Comparison of ENCODE assay signal across 23 cellular contexts in genomic region chr16:86242244-86243122, GRCh38.
DNase-seq lines count a peak whose midpoint lies in the region; ATAC-seq, FAIRE-seq and TF ChIP-seq lines count a peak whose summit lies in the region.
"Had no signal": no experiment of that assay in that cellular context is flagged by ENCODE, and none has a peak within 500 bp of the region (broad histone marks: within the 10 kb centered on the region; RNA-seq: fewer than 3 reads in every experiment).

No MANE protein-coding gene starts in this region.

- H3K4me3 ChIP-seq in colonic mucosa, result no peak overlapping the region
- H3K4me3 ChIP-seq in HepG2 (replicated peaks in 1 of 3; ENCODE audit: insufficient read depth in 1 of 3, low read depth in 2 of 3, low read length in 3 of 3), result no peak overlapping the region

- WGBS in HepG2 (ENCODE audit: low lambda C conversion rate), result 3% methylated on average over 16 of the region's 16 CpGs

- no peak overlapping the region for H2AFZ ChIP-seq in HepG2 (ENCODE audit: low read length)

- H3K9me3 ChIP-seq in colonic mucosa (no peaks in the 10 kb centered on the region), HepG2 (ENCODE audit: low read length) (no peaks in the 10 kb centered on the region)

- TF ChIP-seq EP300 in HepG2 (IDR thresholded peaks at IDR 0.05; ENCODE audit: low read depth in 2 of 2, low read length in 2 of 2) (no peak), HepG2 (CRISPR knock-in tag; IDR thresholded peaks at IDR 0.05; ENCODE audit: borderline replicate concordance) (no peak)

- no peak overlapping the region for H3K4me3 Mint-ChIP-seq in type B pancreatic cell
- H3K4me3 Mint-ChIP-seq: B cell, CD14-positive monocyte, H9 had no signal

- no TSS peak for BruUV-seq in HepG2 (replicated peaks; lab: Mats Ljungman, UMichigan)

- no peak for TF ChIP-seq CTCF in colonic mucosa (IDR thresholded peaks at IDR 0.05)
- TF ChIP-seq CTCF in HepG2 (CRISPR knock-in tag; IDR thresholded peaks at IDR 0.05), result no peak
- TF ChIP-seq CTCF in type B pancreatic cell (conservative IDR thresholded peaks at IDR 0.05), result no peak

- no peaks in the 10 kb centered on the region for H3K4me1 ChIP-seq in colonic mucosa
- no peaks in the 10 kb centered on the region for H3K4me1 ChIP-seq in HepG2 (ENCODE audit: insufficient read depth, low read length)

- intact Hi-C loops in colonic mucosa (cut with DNase I), result no loop called here
- intact Hi-C loops in HepG2 (cut with micrococcal nuclease; ENCODE audit: unreplicated experiment), result no loop called here
- intact Hi-C loops in posterior vena cava (cut with DNase I), result no loop called here

- no peak overlapping the region for H3K9ac ChIP-seq in colonic mucosa (ENCODE audit: low read depth in 2 of 2, low read length in 2 of 2)
- H3K9ac ChIP-seq in HepG2 (ENCODE audit: insufficient read depth, low read depth, low read length), result no peak overlapping the region
- H3K9ac ChIP-seq: KMS-11 had no signal

- H3K27ac ChIP-seq in colonic mucosa, result no peak overlapping the region
- H3K27ac ChIP-seq in HepG2 (ENCODE audit: extremely low read length, insufficient read depth, low read length), result no peak overlapping the region
- H3K27ac ChIP-seq: HL-60, KMS-11 had no signal

- FAIRE-seq in HTR-8/SVneo (lab: Jason Lieb, UNC) (peak; percentile 49), HepG2 (lab: Jason Lieb, UNC) (no peak)
- FAIRE-seq: A204.1 had no signal

- no peak for TF ChIP-seq RAD21 in HepG2 (CRISPR knock-in tag; IDR thresholded peaks at IDR 0.05)

- no peaks in the 10 kb centered on the region for H3K9me3 Mint-ChIP-seq in type B pancreatic cell

- no peaks in the 10 kb centered on the region for H3K36me3 Mint-ChIP-seq in type B pancreatic cell
- H3K36me3 Mint-ChIP-seq: CD14-positive monocyte had no signal

- no peak overlapping the region for H3K27ac Mint-ChIP-seq in type B pancreatic cell
- H3K27ac Mint-ChIP-seq: B cell, CD14-positive monocyte had no signal

- in situ Hi-C loops in HepG2 (cut with HindIII; ENCODE audit: extremely low pct_ligation_motif_present, low pct_unique_long_range_greater_than_20kb), result no loop called here

- ATAC-seq in HepG2, result no peak; the same call in 1 of the 3 replicates
- ATAC-seq: Panc1 had no signal

- TF ChIP-seq POLR2A in HepG2 (IDR thresholded peaks at IDR 0.05; ENCODE audit: insufficient read depth in 1 of 2, low read depth in 2 of 2, low read length in 2 of 2) (no peak), erythroblast (IDR thresholded peaks at IDR 0.05; ENCODE audit: low read length) (no peak)

- H3K4me2 ChIP-seq in HepG2 (ENCODE audit: low read depth, low read length), result no peak overlapping the region
- H3K4me2 ChIP-seq: KMS-11 had no signal

- H3K79me2 ChIP-seq in HepG2 (ENCODE audit: insufficient read depth, low read length), result no peaks in the 10 kb centered on the region

- H4K20me1 ChIP-seq in HepG2 (ENCODE audit: insufficient read depth, low read length), result no peaks in the 10 kb centered on the region

- H3K27me3 ChIP-seq in colonic mucosa (no peaks in the 10 kb centered on the region), HepG2 (ENCODE audit: control insufficient read depth in 1 of 2, insufficient read depth in 2 of 2, low read length in 2 of 2) (peaks cover 6 to 67% of the 10 kb centered on the region in 2 experiments; a peak in 4 of 5 replicates)

- DNase-seq in HTR-8/SVneo (ENCODE audit: insufficient read length, low spot score) (no peak), colonic mucosa (peak; percentile 12), HepG2 (ENCODE audit: low spot score) (no peak), posterior vena cava (ENCODE audit: low spot score) (peak; percentile 62), type B pancreatic cell (ENCODE audit: extremely low spot score, unreplicated experiment) (no peak), erythroblast (lab: John Stamatoyannopoulos, UW) (no peak), glomerular visceral epithelial cell (ENCODE audit: extremely low spot score) (no peak), NCI-H345 (lab: John Stamatoyannopoulos, UW) (no peak)
- DNase-seq: EL, GF-D8, H9, NCI-H1092 treated with DMSO at 0.1 percent for 48 hours, NCI-H1436 treated with DMSO at 0.1 percent for 48 hours, NCI-H1930, NCI-H2227 treated with DMSO at 0.1 percent for 48 hours, NCI-H510A treated with DMSO at 0.1 percent for 48 hours, NCI-H748 treated with DMSO at 0.1 percent for 48 hours had no signal

- H3K4me1 Mint-ChIP-seq in type B pancreatic cell (ENCODE audit: unreplicated experiment), result peaks cover 6% of the 10 kb centered on the region
- H3K4me1 Mint-ChIP-seq: B cell, CD14-positive monocyte had no signal

- H3K27me3 Mint-ChIP-seq in type B pancreatic cell, result peaks cover 65% of the 10 kb centered on the region

- POLR2A ChIA-PET in HepG2 (lab: Yijun Ruan, JAX), result no interaction called here

- no peaks in the 10 kb centered on the region for H3K36me3 ChIP-seq in colonic mucosa
- no peaks in the 10 kb centered on the region for H3K36me3 ChIP-seq in HepG2 (replicated peaks in 1 of 2; ENCODE audit: control insufficient read depth in 1 of 2, insufficient read depth in 2 of 2, low read length in 2 of 2)

- CTCF ChIA-PET in HepG2 (lab: Yijun Ruan, JAX; ENCODE audit: low intra/inter-chr PET ratio, low total read pairs), result no interaction called here

TF ChIP-seq in HepG2, 621 proteins besides CTCF, POLR2A, EP300 and RAD21:
- TF ChIP-seq CSRNP1 (CRISPR knock-in tag; IDR thresholded peaks at IDR 0.05) (no peak), MATR3 (CRISPR knock-in tag; IDR thresholded peaks at IDR 0.05) (no peak), PLRG1 (conservative IDR thresholded peaks at IDR 0.05) (peak; percentile 38; the same call in 1 of the 2 replicates), KDM5B (CRISPR knock-in tag; IDR thresholded peaks at IDR 0.05; ENCODE audit: borderline replicate concordance) (no peak), CREB1 (IDR thresholded peaks at IDR 0.05) (peak; percentile 10; the same call in 1 of the 2 replicates), CREB1 (CRISPR knock-in tag; IDR thresholded peaks at IDR 0.05) (no peak), MAFK (conservative IDR thresholded peaks at IDR 0.05 in 1 of 2, IDR thresholded peaks at IDR 0.05 in 1 of 2; ENCODE audit: low read length in 2 of 2) (no peak), MNT (IDR thresholded peaks at IDR 0.05) (peak; percentile 91), ZNF207 (IDR thresholded peaks at IDR 0.05; ENCODE audit: borderline replicate concordance) (no peak), MYPOP (CRISPR knock-in tag; IDR thresholded peaks at IDR 0.05) (no peak), TCF12 (IDR thresholded peaks at IDR 0.05) (no peak), TCF12 (CRISPR knock-in tag; IDR thresholded peaks at IDR 0.05) (no peak), ZBTB7A (CRISPR knock-in tag; IDR thresholded peaks at IDR 0.05) (no peak), GZF1 (CRISPR knock-in tag; IDR thresholded peaks at IDR 0.05) (no peak)
TF ChIP-seq in HepG2: peak in this region for 3.

Comparison
In these comparisons a context has a peak if more than half of its experiments do, and no peak if none do; other contexts are left out.
1. DNase-seq: peak in colonic mucosa (single experiment) and posterior vena cava (single experiment); none in HTR-8/SVneo (single experiment), HepG2 (single experiment), type B pancreatic cell (single experiment), erythroblast (0 of 2), glomerular visceral epithelial cell (single experiment) and NCI-H345 (single experiment).